ENCODE assay signal across 7 cellular contexts in genomic region chr17:63163158-63163520, GRCh38.
"Had no signal": no experiment of that assay in that cellular context is flagged by ENCODE, and none has a peak within 500 bp of the region (broad histone marks: within the 10 kb centered on the region; RNA-seq: fewer than 3 reads in every experiment).

No MANE protein-coding gene starts in this region.

- H3K4me3 ChIP-seq: GM23248, K562 had no signal

- H3K9me3 Mint-ChIP-seq: H9 had no signal

- H3K4me3 Mint-ChIP-seq: H9 had no signal

- H3K27ac Mint-ChIP-seq: H9 had no signal

- H3K27ac ChIP-seq: GM23248 had no signal

- H3K4me1 Mint-ChIP-seq: H9 had no signal

- ATAC-seq: K562 had no signal

- DNase-seq: GM23248, GOT3, H9, HCEC 1CT, IMR-90, KG1 had no signal
